ENCODE assay signal across 8 cellular contexts in the genomic region with DNA sequence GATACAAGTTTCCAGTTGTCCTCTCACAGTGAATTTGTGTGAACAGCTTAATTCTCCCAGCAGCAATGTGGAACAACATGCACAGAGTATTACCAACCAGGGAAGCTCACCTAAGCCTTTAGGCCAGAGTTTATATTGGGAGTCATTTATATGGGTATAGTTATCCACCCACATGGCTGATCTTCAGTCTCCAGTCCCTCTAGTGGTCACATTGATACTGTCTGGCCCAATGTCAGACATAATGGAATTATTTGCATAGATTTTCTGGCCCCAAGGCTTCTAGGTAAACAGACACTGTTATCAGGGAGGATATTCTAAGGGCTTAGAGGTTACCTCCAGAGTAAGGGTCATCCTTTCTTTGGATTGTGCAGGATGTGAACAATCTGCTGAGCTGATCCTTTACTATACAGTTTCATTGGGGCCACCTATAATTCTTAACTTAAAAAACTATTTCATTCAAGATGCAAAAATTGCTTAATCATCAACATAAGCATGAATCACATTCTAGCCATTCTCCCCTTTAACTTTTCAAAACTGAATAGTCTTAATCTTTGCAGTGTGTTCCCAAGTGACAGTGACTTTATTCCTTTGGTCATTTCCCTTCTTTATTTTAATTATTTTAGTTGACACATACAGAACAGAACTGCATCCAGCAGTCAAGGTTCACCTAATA.
DNase-seq lines count a peak whose midpoint lies in the region; ATAC-seq, FAIRE-seq and TF ChIP-seq lines count a peak whose summit lies in the region.

No MANE protein-coding gene starts in this region.

- no peaks in the 10 kb centered on the region for H3K23me2 ChIP-seq in H1 (ENCODE audit: low read depth, low read length)

- peak; percentile 51 for TF ChIP-seq CTCF in IMR-90 (conservative IDR thresholded peaks at IDR 0.05; ENCODE audit: low read depth, low read length)
- TF ChIP-seq CTCF in H1 (IDR thresholded peaks at IDR 0.05; ENCODE audit: control extremely low read depth in 1 of 3, insufficient read depth in 1 of 3, low read depth in 1 of 3, low read length in 3 of 3) = peak in 2 of 3 experiments; percentile 10 to 57; a peak in 2 of 4 replicates

- no peaks in the 10 kb centered on the region for H3K9me1 ChIP-seq in IMR-90 (ENCODE audit: insufficient read depth, low read length)

- peak; percentile 49 for TF ChIP-seq RAD21 in IMR-90 (IDR thresholded peaks at IDR 0.05; ENCODE audit: low read length)
- peak; percentile 16 to 25; a peak in 1 of 4 replicates for TF ChIP-seq RAD21 in H1 (IDR thresholded peaks at IDR 0.05 in 1 of 2, conservative IDR thresholded peaks at IDR 0.05 in 1 of 2; ENCODE audit: low read depth in 2 of 2, low read length in 2 of 2)

- no peak overlapping the region; the same call in 2 of the 3 replicates for H2BK15ac ChIP-seq in IMR-90 (ENCODE audit: low read depth, low read length)
- H2BK15ac ChIP-seq in H1 (ENCODE audit: low read length) = no peak overlapping the region

- TF ChIP-seq POLR2A in IMR-90 (IDR thresholded peaks at IDR 0.05; ENCODE audit: low read depth, low read length) (no peak), H1 (IDR thresholded peaks at IDR 0.05; ENCODE audit: control extremely low read depth in 1 of 2, low read depth in 2 of 2, low read length in 2 of 2) (no peak)

- no peak overlapping the region for H3K23ac ChIP-seq in IMR-90 (ENCODE audit: low read depth, low read length)
- no peak overlapping the region for H3K23ac ChIP-seq in H1 (ENCODE audit: insufficient read length)

- FAIRE-seq in H1 (lab: Jason Lieb, UNC) (no peak), urothelium cell line (lab: Jason Lieb, UNC) (no peak)

- TF ChIP-seq EP300 in H1 (IDR thresholded peaks at IDR 0.05; ENCODE audit: borderline replicate concordance in 1 of 2, low read depth in 2 of 2, low read length in 2 of 2) = no peak

- no peak overlapping the region for H2AK5ac ChIP-seq in IMR-90 (ENCODE audit: low read depth, low read length)
- no peak overlapping the region for H2AK5ac ChIP-seq in H1 (ENCODE audit: low read depth, low read length)

- in situ Hi-C loops in IMR-90 (cut with MboI; ENCODE audit: low sequenced_read_pairs) = no loop called here

- no peak overlapping the region for H2AK9ac ChIP-seq in IMR-90 (replicated peaks; ENCODE audit: low read depth, low read length, poor library complexity)

- H3K27ac ChIP-seq in IMR-90 (ENCODE audit: insufficient read depth, low read length) = no peak overlapping the region
- no peak overlapping the region for H3K27ac ChIP-seq in H1 (ENCODE audit: low read depth, low read length)

- H3K9me3 ChIP-seq in IMR-90 (ENCODE audit: control insufficient read depth, insufficient read depth, low read length) (no peaks in the 10 kb centered on the region; the same call in 1 of the 2 replicates), H1 (ENCODE audit: insufficient read depth in 2 of 2, low read depth in 1 of 2, low read length in 1 of 2) (peaks cover 0 to 12% of the 10 kb centered on the region in 2 experiments; a peak in 2 of 4 replicates)

- dilution Hi-C loops in IMR-90 (cut with HindIII; ENCODE audit: low sequenced_read_pairs, unreplicated experiment) = no loop called here

- H4K91ac ChIP-seq in IMR-90 (ENCODE audit: insufficient read depth, low read depth, low read length) (no peak overlapping the region), H1 (replicated peaks; ENCODE audit: insufficient read length, low read length) (no peak overlapping the region)

- H3K27me3 ChIP-seq in IMR-90 (ENCODE audit: control insufficient read depth, insufficient read depth, low read length) (no peaks in the 10 kb centered on the region), H1 (replicated peaks in 1 of 4; ENCODE audit: control insufficient read depth in 3 of 4, extremely low read depth in 1 of 4, insufficient read depth in 3 of 4, low read length in 3 of 4) (no peaks in the 10 kb centered on the region)

- H3K79me2 ChIP-seq in H1 (ENCODE audit: control insufficient read depth in 1 of 2, insufficient read depth in 2 of 2, low read length in 2 of 2) = no peaks in the 10 kb centered on the region

- H2BK120ac ChIP-seq in IMR-90 (ENCODE audit: low read depth, low read length) (peak overlapping the region; percentile 23; the same call in 1 of the 2 replicates), H1 (replicated peaks; ENCODE audit: low read depth, low read length) (no peak overlapping the region)

- no TSS peak for BruUV-seq in IMR-90 (replicated peaks; lab: Mats Ljungman, UMichigan)

- H2BK5ac ChIP-seq in IMR-90 (ENCODE audit: low read depth, low read length, poor library complexity, severe bottlenecking) (no peak overlapping the region), H1 (ENCODE audit: low read depth, low read length) (no peak overlapping the region)

- ATAC-seq in IMR-90 (ENCODE audit: low read depth) (peak; percentile 73), GM21723 (IDR thresholded peaks at IDR 0.05; ENCODE audit: unreplicated experiment) (no peak)

- H2AFZ ChIP-seq in IMR-90 (replicated peaks; ENCODE audit: low read length, poor library complexity) (no peak overlapping the region), H1 (ENCODE audit: low read length) (no peak overlapping the region)

- peaks cover under 1% of the 10 kb centered on the region; the same call in 1 of the 2 replicates for H3K4me1 ChIP-seq in IMR-90 (ENCODE audit: control insufficient read depth, insufficient read depth, low read length)
- H3K4me1 ChIP-seq in H1 (replicated peaks in 1 of 4; ENCODE audit: control insufficient read depth in 3 of 4, insufficient read depth in 4 of 4, low read length in 3 of 4) = no peaks in the 10 kb centered on the region

- H3K4ac ChIP-seq in IMR-90 (ENCODE audit: low read depth, low read length) = no peak overlapping the region
- H3K4ac ChIP-seq in H1 (replicated peaks; ENCODE audit: insufficient read length, low read depth, low read length) = no peak overlapping the region

- CTCF ChIA-PET in IMR-90 (lab: Yijun Ruan, JAX) (interaction anchor here (0.8 to 1.0 kb wide), 3 partner anchors 11 to 442 kb away, joined by 3 to 6 read pairs (median 3); no protein-coding TSS in a partner anchor), H1 (lab: Charles Lee; ENCODE audit: partially characterized antibody) (interaction anchor here (0.6 to 2.0 kb wide), 11 partner anchors 11 to 670 kb away, joined by 3 to 5 read pairs (median 4); no protein-coding TSS in a partner anchor)

- H4K5ac ChIP-seq in IMR-90 (ENCODE audit: low read depth, low read length) = peak overlapping the region; percentile 5; the same call in 1 of the 2 replicates
- no peak overlapping the region for H4K5ac ChIP-seq in H1 (ENCODE audit: insufficient read length, low read depth, low read length)

- H3K4me2 ChIP-seq in IMR-90 (ENCODE audit: low read depth, low read length) = no peak overlapping the region
- H3K4me2 ChIP-seq in H1 (ENCODE audit: insufficient read depth in 1 of 2, low read depth in 2 of 2, low read length in 2 of 2) = no peak overlapping the region

- no peak overlapping the region for H2BK12ac ChIP-seq in H1 (ENCODE audit: low read depth, low read length)

- DNase-seq in stimulated activated CD4-positive, alpha-beta T cell treated with anti-CD3 and anti-CD28 coated beads, Interleukin-15, amount 100 ng/mL, for 24 hours = peak; percentile 8
- no peak for DNase-seq in stimulated activated CD4-positive, alpha-beta T cell treated with anti-CD3 and anti-CD28 coated beads, Interleukin-4, amount 100 ng/mL, for 24 hours
- peak; percentile 51 for DNase-seq in IMR-90
- DNase-seq in H1 (ENCODE audit: low read depth in 1 of 2, low spot score in 2 of 2) = no peak
- DNase-seq in urothelium cell line (ENCODE audit: low spot score) = peak; percentile 31
- DNase-seq in medulla oblongata (ENCODE audit: extremely low spot score) = no peak
- DNase-seq in dedifferentiated amniotic fluid mesenchymal stem cell (ENCODE audit: extremely low spot score) = no peak

- no peak overlapping the region for H4K8ac ChIP-seq in IMR-90 (ENCODE audit: low read depth in 2 of 2, low read length in 2 of 2)
- no peak overlapping the region for H4K8ac ChIP-seq in H1 (ENCODE audit: extremely low read depth, insufficient read depth, low read length)

- POLR2A ChIA-PET in IMR-90 (lab: Charles Lee; ENCODE audit: unreplicated experiment) (no interaction called here), H1 (lab: Charles Lee; ENCODE audit: partially characterized antibody) (no interaction called here)

- H3K4me3 ChIP-seq in IMR-90 (ENCODE audit: insufficient read depth, low read depth, low read length) = no peak overlapping the region
- no peak overlapping the region for H3K4me3 ChIP-seq in H1 (ENCODE audit: extremely low read depth in 1 of 4, insufficient read depth in 2 of 4, low read depth in 3 of 4, low read length in 4 of 4)

- H3K14ac ChIP-seq in IMR-90 (replicated peaks; ENCODE audit: low read depth, low read length) = no peak overlapping the region
- H3K14ac ChIP-seq in H1 (ENCODE audit: insufficient read length) = no peak overlapping the region

- H3K9ac ChIP-seq in IMR-90 (ENCODE audit: low read depth, low read length) (no peak overlapping the region), H1 (replicated peaks in 1 of 4; ENCODE audit: extremely low read depth in 1 of 4, low read depth in 3 of 4, low read length in 3 of 4) (no peak overlapping the region)

- peak overlapping the region; percentile 41; the same call in 1 of the 2 replicates for H2BK20ac ChIP-seq in IMR-90 (ENCODE audit: low read depth, low read length)
- no peak overlapping the region for H2BK20ac ChIP-seq in H1 (ENCODE audit: low read length)

- no peaks in the 10 kb centered on the region for H4K20me1 ChIP-seq in IMR-90 (ENCODE audit: insufficient read depth, low read length)
- H4K20me1 ChIP-seq in H1 (replicated peaks in 1 of 2; ENCODE audit: control insufficient read depth in 1 of 2, insufficient read depth in 2 of 2, low read length in 2 of 2) = no peaks in the 10 kb centered on the region

- H3K79me1 ChIP-seq in IMR-90 (ENCODE audit: low read depth in 1 of 2, low read length in 2 of 2) (no peaks in the 10 kb centered on the region), H1 (ENCODE audit: low read depth, low read length) (no peaks in the 10 kb centered on the region)

- intact Hi-C loops in IMR-90 (cut with micrococcal nuclease) = no loop called here

- no peak overlapping the region for H3K56ac ChIP-seq in IMR-90 (ENCODE audit: extremely low read depth, insufficient read depth, low read length)
- no peak overlapping the region for H3K56ac ChIP-seq in H1 (replicated peaks; ENCODE audit: insufficient read length, low read depth, low read length)

- H3K36me3 ChIP-seq in IMR-90 (ENCODE audit: control insufficient read depth, insufficient read depth, low read length) (no peaks in the 10 kb centered on the region), H1 (ENCODE audit: control insufficient read depth in 2 of 4, insufficient read depth in 4 of 4, low read length in 3 of 4) (peaks cover 0 to 2% (median 0%) of the 10 kb centered on the region in 4 experiments; a peak in 1 of 8 replicates)

- H3K18ac ChIP-seq in IMR-90 (ENCODE audit: low read depth, low read length) = peak overlapping the region; percentile 13; the same call in 1 of the 2 replicates
- H3K18ac ChIP-seq in H1 (ENCODE audit: extremely low read depth, low read length) = no peak overlapping the region

TF ChIP-seq in IMR-90, 13 proteins besides CTCF, POLR2A, EP300 and RAD21 (continues in another document):
- TF ChIP-seq CEBPB (IDR thresholded peaks at IDR 0.05; ENCODE audit: low read depth, low read length) = peak; percentile 65

TF ChIP-seq in H1, 55 proteins besides CTCF, POLR2A, EP300 and RAD21:
- TF ChIP-seq TBP (IDR thresholded peaks at IDR 0.05; ENCODE audit: low read depth, low read length) (no peak), KDM5A (IDR thresholded peaks at IDR 0.05; ENCODE audit: low read length) (no peak)

Comparison
In these comparisons a context has a peak if more than half of its experiments do, and no peak if none do; other contexts are left out.
1. DNase-seq: peak in stimulated activated CD4-positive, alpha-beta T cell treated with anti-CD3 and anti-CD28 coated beads, Interleukin-15, amount 100 ng/mL, for 24 hours (single experiment), IMR-90 (single experiment) and urothelium cell line (single experiment); none in stimulated activated CD4-positive, alpha-beta T cell treated with anti-CD3 and anti-CD28 coated beads, Interleukin-4, amount 100 ng/mL, for 24 hours (single experiment), H1 (0 of 2), medulla oblongata (single experiment) and dedifferentiated amniotic fluid mesenchymal stem cell (single experiment).